Comparison of ENCODE assay signal across 19 cellular contexts in genomic region chr2:182594286-182594685, GRCh38.
A peak's percentile ranks its signal among the peaks of the same experiment; 100 is the strongest.
DNase-seq lines count a peak whose midpoint lies in the region; ATAC-seq and TF ChIP-seq lines count a peak whose summit lies in the region.
"Had no signal": no experiment of that assay in that cellular context is flagged by ENCODE, and none has a peak within 500 bp of the region (broad histone marks: within the 10 kb centered on the region; RNA-seq: fewer than 3 reads in every experiment).

No MANE protein-coding gene starts in this region.

- H4K8ac ChIP-seq in IMR-90 (ENCODE audit: low read depth in 2 of 2, low read length in 2 of 2) = peak overlapping the region in 1 of 2 experiments; percentile 11; a peak in 1 of 4 replicates

- peaks cover 7% of the 10 kb centered on the region; the same call in 1 of the 2 replicates for H3K4me1 ChIP-seq in IMR-90 (ENCODE audit: control insufficient read depth, insufficient read depth, low read length)
- H3K4me1 ChIP-seq: uterus had no signal

- H3K4me3 ChIP-seq in AG09309 (ENCODE audit: control insufficient read depth, low read depth, low read length) (no peak overlapping the region), IMR-90 (ENCODE audit: insufficient read depth, low read depth, low read length) (no peak overlapping the region), choroid plexus epithelial cell (ENCODE audit: low read depth, low read length) (no peak overlapping the region)
- H3K4me3 ChIP-seq: ovary, uterus had no signal

- no peak for TF ChIP-seq RAD21 in IMR-90 (IDR thresholded peaks at IDR 0.05; ENCODE audit: low read length)

- intact Hi-C loops in IMR-90 (cut with micrococcal nuclease) = loop anchor here (10.0 kb wide), 1 partner anchor 441 kb away; the partner anchor contains the start of gene NCKAP1

- no peak overlapping the region; the same call in 1 of the 2 replicates for H3K4ac ChIP-seq in IMR-90 (ENCODE audit: low read depth, low read length)

- no peak overlapping the region for H2BK15ac ChIP-seq in IMR-90 (ENCODE audit: low read depth, low read length)

- H2AK5ac ChIP-seq in IMR-90 (ENCODE audit: low read depth, low read length) = no peak overlapping the region

- DNase-seq in AG09309 (ENCODE audit: low read depth) (peak; percentile 20), IMR-90 (peak; percentile 58), choroid plexus epithelial cell (ENCODE audit: low read depth) (peak; percentile 52), myocyte (ENCODE audit: low read depth) (peak; percentile 43), retina (no peak)
- no peak for DNase-seq in stimulated activated naive CD4-positive, alpha-beta T cell (lab: John Stamatoyannopoulos, UW)
- DNase-seq: activated B cell treated with CpG ODN at 0.5 μM for 24 hours; activated effector memory CD4-positive, alpha-beta T cell treated with Interleukin-2 at 50 U/mL for 16 hours; aorta; cortex of kidney; MM.1S; NCI-H2171; NCI-H82; ovary; stimulated activated naive CD8-positive, alpha-beta T cell treated with anti-CD3 and anti-CD28 coated beads, Interleukin-15, amount 100 ng/mL, for 72 hours; T-helper 1 cell; uterus had no signal

- no peak overlapping the region for H3K9ac ChIP-seq in IMR-90 (ENCODE audit: low read depth, low read length)

- H3K4me2 ChIP-seq in IMR-90 (ENCODE audit: low read depth, low read length) = no peak overlapping the region

- H3K18ac ChIP-seq in IMR-90 (ENCODE audit: low read depth, low read length) = no peak overlapping the region

- CTCF ChIA-PET in IMR-90 (lab: Yijun Ruan, JAX) = no interaction called here

- peak overlapping the region; percentile 63 for H2BK5ac ChIP-seq in IMR-90 (ENCODE audit: low read depth, low read length, poor library complexity, severe bottlenecking)

- no peaks in the 10 kb centered on the region for H3K9me1 ChIP-seq in IMR-90 (ENCODE audit: insufficient read depth, low read length)

- TF ChIP-seq CTCF in AG09309 (IDR thresholded peaks at IDR 0.05; ENCODE audit: control insufficient read depth, insufficient read depth, low read depth, low read length, missing control alignments) (no peak), IMR-90 (conservative IDR thresholded peaks at IDR 0.05; ENCODE audit: low read depth, low read length) (no peak), choroid plexus epithelial cell (conservative IDR thresholded peaks at IDR 0.05; ENCODE audit: low read depth, low read length) (no peak)

- no TSS peak for BruUV-seq in IMR-90 (replicated peaks; lab: Mats Ljungman, UMichigan)

- H4K20me1 ChIP-seq in IMR-90 (ENCODE audit: insufficient read depth, low read length) = no peaks in the 10 kb centered on the region

- no CpG with 5 or more reads among the region's 1 CpG for WGBS in IMR-90 (ENCODE audit: extremely low coverage in 2 of 2, insufficient read length in 1 of 2), 2 experiments

- no peak overlapping the region for H4K91ac ChIP-seq in IMR-90 (ENCODE audit: insufficient read depth, low read depth, low read length)

- H2AK9ac ChIP-seq in IMR-90 (replicated peaks; ENCODE audit: low read depth, low read length, poor library complexity) = no peak overlapping the region

- dilution Hi-C loops in IMR-90 (cut with HindIII; ENCODE audit: low sequenced_read_pairs, unreplicated experiment) = no loop called here

- H2BK120ac ChIP-seq in IMR-90 (ENCODE audit: low read depth, low read length) = peak overlapping the region; percentile 28

- no peaks in the 10 kb centered on the region for H3K79me1 ChIP-seq in IMR-90 (ENCODE audit: low read depth in 1 of 2, low read length in 2 of 2)

- no peak overlapping the region for H3K56ac ChIP-seq in IMR-90 (ENCODE audit: extremely low read depth, insufficient read depth, low read length)

- H3K27ac ChIP-seq in IMR-90 (ENCODE audit: insufficient read depth, low read length) = no peak overlapping the region
- H3K27ac ChIP-seq: ovary, uterus had no signal

- ATAC-seq in IMR-90 (ENCODE audit: low read depth) (peak; percentile 66), HG02870 (IDR thresholded peaks at IDR 0.05; ENCODE audit: unreplicated experiment) (no peak), GM21528 (IDR thresholded peaks at IDR 0.05; ENCODE audit: low FRiP score, unreplicated experiment) (no peak)
- ATAC-seq: stimulated activated naive CD8-positive, alpha-beta T cell treated with anti-CD3 and anti-CD28 coated beads, Interleukin-15, amount 100 ng/mL, for 72 hours had no signal

- no peak overlapping the region for H3K23ac ChIP-seq in IMR-90 (ENCODE audit: low read depth, low read length)

- in situ Hi-C loops in IMR-90 (cut with MboI; ENCODE audit: low sequenced_read_pairs) = no loop called here

- no peak overlapping the region for H4K5ac ChIP-seq in IMR-90 (ENCODE audit: low read depth, low read length)

- no peak for TF ChIP-seq POLR2A in IMR-90 (IDR thresholded peaks at IDR 0.05; ENCODE audit: low read depth, low read length)

- no peaks in the 10 kb centered on the region for H3K36me3 ChIP-seq in IMR-90 (ENCODE audit: control insufficient read depth, insufficient read depth, low read length)
- H3K36me3 ChIP-seq: ovary, uterus had no signal

- POLR2A ChIA-PET in IMR-90 (lab: Charles Lee; ENCODE audit: unreplicated experiment) = no interaction called here

- no peak overlapping the region for H2AFZ ChIP-seq in IMR-90 (replicated peaks; ENCODE audit: low read length, poor library complexity)

- no peaks in the 10 kb centered on the region for H3K27me3 ChIP-seq in IMR-90 (ENCODE audit: control insufficient read depth, insufficient read depth, low read length)
- H3K27me3 ChIP-seq: uterus had no signal

- no peaks in the 10 kb centered on the region for H3K9me3 ChIP-seq in IMR-90 (ENCODE audit: control insufficient read depth, insufficient read depth, low read length)
- H3K9me3 ChIP-seq: ovary, uterus had no signal

- H3K14ac ChIP-seq in IMR-90 (replicated peaks; ENCODE audit: low read depth, low read length) = no peak overlapping the region

- peak overlapping the region; percentile 57 for H2BK20ac ChIP-seq in IMR-90 (ENCODE audit: low read depth, low read length)

TF ChIP-seq in IMR-90, 13 proteins besides CTCF, POLR2A, EP300 and RAD21:
- no peak for TF ChIP-seq CHD1 (IDR thresholded peaks at IDR 0.05; ENCODE audit: low read depth, low read length)
- no peak for TF ChIP-seq MXI1 (IDR thresholded peaks at IDR 0.05; ENCODE audit: borderline replicate concordance, low read depth, low read length)
- TF ChIP-seq, protein P1, sequence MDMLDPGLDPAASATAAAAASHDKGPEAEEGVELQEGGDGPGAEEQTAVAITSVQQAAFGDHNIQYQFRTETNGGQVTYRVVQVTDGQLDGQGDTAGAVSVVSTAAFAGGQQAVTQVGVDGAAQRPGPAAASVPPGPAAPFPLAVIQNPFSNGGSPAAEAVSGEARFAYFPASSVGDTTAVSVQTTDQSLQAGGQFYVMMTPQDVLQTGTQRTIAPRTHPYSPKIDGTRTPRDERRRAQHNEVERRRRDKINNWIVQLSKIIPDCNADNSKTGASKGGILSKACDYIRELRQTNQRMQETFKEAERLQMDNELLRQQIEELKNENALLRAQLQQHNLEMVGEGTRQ (IDR thresholded peaks at IDR 0.05; ENCODE audit: low read depth, low read length) = no peak
- TF ChIP-seq CEBPB (IDR thresholded peaks at IDR 0.05; ENCODE audit: low read depth, low read length) = no peak
- no peak for TF ChIP-seq BHLHE40 (IDR thresholded peaks at IDR 0.05; ENCODE audit: low read depth, low read length)
- TF ChIP-seq RCOR1 (IDR thresholded peaks at IDR 0.05; ENCODE audit: insufficient replicate concordance, low read length) = no peak
- TF ChIP-seq, protein P2, sequence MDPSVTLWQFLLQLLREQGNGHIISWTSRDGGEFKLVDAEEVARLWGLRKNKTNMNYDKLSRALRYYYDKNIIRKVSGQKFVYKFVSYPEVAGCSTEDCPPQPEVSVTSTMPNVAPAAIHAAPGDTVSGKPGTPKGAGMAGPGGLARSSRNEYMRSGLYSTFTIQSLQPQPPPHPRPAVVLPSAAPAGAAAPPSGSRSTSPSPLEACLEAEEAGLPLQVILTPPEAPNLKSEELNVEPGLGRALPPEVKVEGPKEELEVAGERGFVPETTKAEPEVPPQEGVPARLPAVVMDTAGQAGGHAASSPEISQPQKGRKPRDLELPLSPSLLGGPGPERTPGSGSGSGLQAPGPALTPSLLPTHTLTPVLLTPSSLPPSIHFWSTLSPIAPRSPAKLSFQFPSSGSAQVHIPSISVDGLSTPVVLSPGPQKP (IDR thresholded peaks at IDR 0.05; ENCODE audit: borderline replicate concordance, low read depth, low read length) = no peak
- TF ChIP-seq MAFK (IDR thresholded peaks at IDR 0.05; ENCODE audit: low read depth, low read length) = no peak
- TF ChIP-seq RFX5 (IDR thresholded peaks at IDR 0.05; ENCODE audit: low read depth, low read length) = no peak
- TF ChIP-seq SMC3 (IDR thresholded peaks at IDR 0.05; ENCODE audit: low read depth, low read length) = no peak
- no peak for TF ChIP-seq MAZ (IDR thresholded peaks at IDR 0.05; ENCODE audit: borderline replicate concordance, low read depth, low read length)
- no peak for TF ChIP-seq NFE2L2 (IDR thresholded peaks at IDR 0.05; ENCODE audit: low read depth, low read length)
- TF ChIP-seq FOS (IDR thresholded peaks at IDR 0.05; ENCODE audit: low read depth, low read length) = no peak

Comparison
In these comparisons a context has a peak if more than half of its experiments do, and no peak if none do; other contexts are left out.
1. DNase-seq: peak in AG09309 (single experiment), IMR-90 (single experiment), choroid plexus epithelial cell (single experiment) and myocyte (single experiment); none in retina (single experiment) and stimulated activated naive CD4-positive, alpha-beta T cell (0 of 6).